Comparison of ENCODE assay signal across 16 cellular contexts in genomic region chr9:107299437-107299836, GRCh38. TPM values are rescaled to one million over a fixed set of nuclear protein-coding genes. Genes with fewer than 3 reads are reported as not detected.
DNase-seq lines count a peak whose midpoint lies in the region; ATAC-seq, FAIRE-seq and TF ChIP-seq lines count a peak whose summit lies in the region.
"Had no signal": no experiment of that assay in that cellular context is flagged by ENCODE, and none has a peak within 500 bp of the region (broad histone marks: within the 10 kb centered on the region; RNA-seq: fewer than 3 reads in every experiment).

No MANE protein-coding gene starts in this region.

- DNase-seq in H9 (no peak), activated B cell treated with CpG ODN at 0.5 μM for 24 hours (no peak), kidney glomerular epithelial cell (lab: John Stamatoyannopoulos, UW) (peak; percentile 29), posterior cingulate gyrus (no peak), left lung (no peak), GM12891 (ENCODE audit: insufficient read length, low spot score) (no peak)
- DNase-seq: brain microvascular endothelial cell, COR-L47, NCI-H2227 treated with DMSO at 0.1 percent for 48 hours had no signal

- no peak overlapping the region for H3K4ac ChIP-seq in H9 (ENCODE audit: low read depth, low read length)

- H3K27me3 Mint-ChIP-seq in H9 (ENCODE audit: low read depth) (no peaks in the 10 kb centered on the region), activated B cell treated with CpG ODN at 0.5 μM for 24 hours (no peaks in the 10 kb centered on the region)

- WGBS in H9 (ENCODE audit: extremely low coverage, insufficient read length, low lambda C conversion rate), result no CpG with 5 or more reads among the region's 1 CpG

- peaks cover 41% of the 10 kb centered on the region; the same call in 1 of the 2 replicates for H3K79me2 ChIP-seq in H9 (ENCODE audit: insufficient read depth, low read length)

- H3K27me3 ChIP-seq in H9 (ENCODE audit: insufficient read depth, low read length) (no peaks in the 10 kb centered on the region), left lung (no peaks in the 10 kb centered on the region)
- H3K27me3 ChIP-seq: brain microvascular endothelial cell had no signal

- CTCF ChIA-PET in activated B cell treated with CpG ODN at 0.5 μM for 24 hours (lab: Charles Lee), result interaction anchor here (1.3 to 2.7 kb wide), 2 partner anchors 42 to 59 kb away, joined by 6 to 23 read pairs; no protein-coding TSS in a partner anchor

- H2BK15ac ChIP-seq in H9 (ENCODE audit: low read depth, low read length), result no peak overlapping the region

- H2AFZ ChIP-seq in H9 (ENCODE audit: low read length), result no peak overlapping the region

- no peak overlapping the region for H2BK120ac ChIP-seq in H9 (ENCODE audit: low read depth, low read length, poor library complexity, severe bottlenecking)

- H3K27ac ChIP-seq in C4-2B, result no peak overlapping the region
- H3K27ac ChIP-seq in H9 (ENCODE audit: insufficient read length, low read depth, low read length), result no peak overlapping the region
- no peak overlapping the region for H3K27ac ChIP-seq in left lung
- H3K27ac ChIP-seq: brain microvascular endothelial cell had no signal

- ATAC-seq in activated B cell treated with CpG ODN at 0.5 μM for 24 hours (ENCODE audit: low read depth) (peak; percentile 5), HG02571 (IDR thresholded peaks at IDR 0.05; ENCODE audit: unreplicated experiment) (no peak), left lung (no peak)
- ATAC-seq: Right ventricle myocardium inferior; stimulated activated effector memory CD8-positive, alpha-beta T cell treated with anti-CD3 and anti-CD28 coated beads, Interleukin-12 subunit alpha, Interleukin-12 subunit beta, amount 100 ng/mL, for 72 hours had no signal

- peaks cover 3% of the 10 kb centered on the region; the same call in 1 of the 2 replicates for H3K4me1 ChIP-seq in H9 (ENCODE audit: insufficient read depth, low read length)
- peaks cover 5 to 42% of the 10 kb centered on the region in 2 donors for H3K4me1 ChIP-seq in left lung

- POLR2A ChIA-PET in activated B cell treated with CpG ODN at 0.5 μM for 24 hours (lab: Charles Lee), result no interaction called here

- no peak overlapping the region for H4K91ac ChIP-seq in H9 (ENCODE audit: insufficient read length, low read depth, low read length)

- peaks cover 0 to 24% of the 10 kb centered on the region in 2 donors for H3K36me3 ChIP-seq in left lung

- no peaks in the 10 kb centered on the region for H4K20me1 ChIP-seq in H9 (ENCODE audit: control insufficient read depth, insufficient read depth, insufficient read length)

- no peak overlapping the region for H4K5ac ChIP-seq in H9 (ENCODE audit: insufficient read length, low read depth, low read length)

- H3K4me1 Mint-ChIP-seq in H9 (peaks cover 16 to 24% of the 10 kb centered on the region in 2 experiments), activated B cell treated with CpG ODN at 0.5 μM for 24 hours (peaks cover 38% of the 10 kb centered on the region)

- TF ChIP-seq POLR2A in GM12891 (IDR thresholded peaks at IDR 0.05; ENCODE audit: low read depth, low read length), result no peak

- no peak overlapping the region for H2BK12ac ChIP-seq in H9 (ENCODE audit: insufficient read length, low read depth, low read length)

- H3K9me3 ChIP-seq in H9 (ENCODE audit: control insufficient read depth, low read depth, low read length) (no peaks in the 10 kb centered on the region), left lung (no peaks in the 10 kb centered on the region)

- H3K4me3 Mint-ChIP-seq in H9 (no peak overlapping the region), activated B cell treated with CpG ODN at 0.5 μM for 24 hours (no peak overlapping the region)
- H3K4me3 Mint-ChIP-seq: nephron; stimulated activated effector memory CD8-positive, alpha-beta T cell treated with anti-CD3 and anti-CD28 coated beads, Interleukin-12 subunit alpha, Interleukin-12 subunit beta, amount 100 ng/mL, for 72 hours had no signal

- no peak overlapping the region for H4K8ac ChIP-seq in H9 (replicated peaks; ENCODE audit: insufficient read length, low read depth, low read length)

- H3K14ac ChIP-seq in H9 (ENCODE audit: insufficient read depth, low read length), result no peak overlapping the region

- FAIRE-seq in GM12891 (lab: Jason Lieb, UNC), result no peak
- FAIRE-seq: GM12892, keratinocyte had no signal

- intact Hi-C loops in activated B cell treated with CpG ODN at 0.5 μM for 24 hours (cut with micrococcal nuclease), result loop anchor here (1.0 kb wide), 3 partner anchors 15 to 60 kb away; no protein-coding TSS in a partner anchor
- intact Hi-C loops in posterior cingulate gyrus (cut with DNase I), result no loop called here
- intact Hi-C loops in left lung (cut with DNase I), result no loop called here

- TF ChIP-seq CTCF in C4-2B (conservative IDR thresholded peaks at IDR 0.05), result peak; percentile 16; the same call in 1 of the 2 replicates
- peak; percentile 25; the same call in 1 of the 3 replicates for TF ChIP-seq CTCF in H9 (conservative IDR thresholded peaks at IDR 0.05)
- TF ChIP-seq CTCF in activated B cell treated with CpG ODN at 0.5 μM for 24 hours (IDR thresholded peaks at IDR 0.05), result no peak
- no peak for TF ChIP-seq CTCF in left lung (IDR thresholded peaks at IDR 0.05)

- H3K4me3 ChIP-seq in left lung, result no peak overlapping the region

- H3K18ac ChIP-seq in H9 (ENCODE audit: insufficient read length, low read depth, low read length), result no peak overlapping the region

- no peaks in the 10 kb centered on the region for H3K23me2 ChIP-seq in H9 (ENCODE audit: insufficient read length, low read depth, low read length, poor library complexity, severe bottlenecking)

- no peak overlapping the region for H2BK5ac ChIP-seq in H9 (ENCODE audit: insufficient read length, low read length)

- no peak overlapping the region for H3K27ac Mint-ChIP-seq in H9
- H3K27ac Mint-ChIP-seq in activated B cell treated with CpG ODN at 0.5 μM for 24 hours, result no peak overlapping the region
- H3K27ac Mint-ChIP-seq: nephron; stimulated activated effector memory CD8-positive, alpha-beta T cell treated with anti-CD3 and anti-CD28 coated beads, Interleukin-12 subunit alpha, Interleukin-12 subunit beta, amount 100 ng/mL, for 72 hours had no signal

- H3T11ph ChIP-seq in H9 (ENCODE audit: low read length), result no peak overlapping the region

- no peak overlapping the region for H2AK5ac ChIP-seq in H9 (ENCODE audit: insufficient read length, low read length)

- H3K9ac ChIP-seq in H9 (ENCODE audit: extremely low read depth, insufficient read length, low read length), result no peak overlapping the region

- peaks cover 2% of the 10 kb centered on the region for H3K79me1 ChIP-seq in H9 (ENCODE audit: insufficient read depth, low read depth, low read length, poor library complexity, severe bottlenecking)

- no peak overlapping the region for H3K23ac ChIP-seq in H9 (ENCODE audit: insufficient read length, low read depth, low read length)

- H3K9me3 Mint-ChIP-seq in H9, result no peaks in the 10 kb centered on the region; a peak in 1 of 5 replicates
- no peaks in the 10 kb centered on the region for H3K9me3 Mint-ChIP-seq in activated B cell treated with CpG ODN at 0.5 μM for 24 hours
- H3K9me3 Mint-ChIP-seq: nephron; stimulated activated effector memory CD8-positive, alpha-beta T cell treated with anti-CD3 and anti-CD28 coated beads, Interleukin-12 subunit alpha, Interleukin-12 subunit beta, amount 100 ng/mL, for 72 hours had no signal

- peaks cover 6 to 31% (median 26%) of the 10 kb centered on the region in 3 experiments; a peak in 6 of 7 replicates for H3K36me3 Mint-ChIP-seq in H9 (ENCODE audit: insufficient read depth in 1 of 3, low read depth in 3 of 3)
- peaks cover 24% of the 10 kb centered on the region for H3K36me3 Mint-ChIP-seq in activated B cell treated with CpG ODN at 0.5 μM for 24 hours (ENCODE audit: low read depth)

- H3K56ac ChIP-seq in H9 (ENCODE audit: insufficient read length, low read depth, low read length), result no peak overlapping the region

- no peak overlapping the region for H2BK20ac ChIP-seq in H9 (ENCODE audit: low read depth, low read length, poor library complexity, severe bottlenecking)

- no peak overlapping the region for H3K4me2 ChIP-seq in H9 (ENCODE audit: insufficient read depth, insufficient read length, low read length)

TF ChIP-seq in GM12891, 5 proteins besides CTCF, POLR2A, EP300 and RAD21:
- TF ChIP-seq TAF1 (IDR thresholded peaks at IDR 0.05; ENCODE audit: low read depth, low read length), result no peak
- no peak for TF ChIP-seq POU2F2 (IDR thresholded peaks at IDR 0.05; ENCODE audit: low read depth, low read length)
- TF ChIP-seq POLR2AphosphoS5 (IDR thresholded peaks at IDR 0.05; ENCODE audit: low read depth, low read length), result no peak
- no peak for TF ChIP-seq PAX5 (IDR thresholded peaks at IDR 0.05; ENCODE audit: insufficient read depth, low read length, severe bottlenecking)
- no peak for TF ChIP-seq SPI1 (IDR thresholded peaks at IDR 0.05; ENCODE audit: low read depth, low read length)
TF ChIP-seq in GM12891: peak in this region for 0.

RNA-seq across cellular contexts. Expression of gene RAD23B, which starts 16.4 kb away (rescaled TPM):
- total RNA-seq in H9 (2021), result 154 and 165 TPM in 2 replicates
- total RNA-seq in activated B cell treated with CpG ODN at 0.5 μM for 24 hours, result 75.3 and 82.6 TPM in 2 replicates
- 100 to 1,000 TPM; 108 to 142 TPM for total RNA-seq in left lung
- 48.3 TPM for polyA plus RNA-seq in GM12891 (2012; ENCODE audit: low read depth, missing spikeins)

Comparison
In these comparisons a context has a peak if more than half of its experiments do, and no peak if none do; other contexts are left out.
1. CTCF ChIP-seq: peak in C4-2B (single experiment) and H9 (single experiment); none in activated B cell treated with CpG ODN at 0.5 μM for 24 hours (single experiment) and left lung (0 of 2).